22 cellular contexts compared by ENCODE assay signal in genomic region chr3:143637133-143637532, GRCh38.
"Had no signal": no experiment of that assay in that cellular context is flagged by ENCODE, and none has a peak within 500 bp of the region (broad histone marks: within the 10 kb centered on the region; RNA-seq: fewer than 3 reads in every experiment).

No MANE protein-coding gene starts in this region.

- DNase-seq: cortex of kidney; effector memory CD8-positive, alpha-beta T cell; hypothalamus; immature natural killer cell; left ventricle myocardium superior; lower lobe of right lung; natural killer cell; occipital lobe; ovary; posterior cingulate gyrus; psoas muscle; right cardiac atrium; stimulated activated CD4-positive, alpha-beta T cell treated with anti-CD3 and anti-CD28 coated beads, Interleukin-15, amount 100 ng/mL, for 24 hours; stimulated activated CD4-positive, alpha-beta T cell treated with anti-CD3 and anti-CD28 coated beads, Interleukin-2, amount 100 ng/mL, for 48 hours; stimulated activated naive B cell treated with anti-CD40 and anti-IgM and Interleukin-4, amounts not matched to agents 10 μg/mL and 1 μg/mL and 100 μg/mL, for 72 hours; upper lobe of left lung had no signal

- H3K27ac ChIP-seq: lower lobe of right lung, ovary, psoas muscle, skin epidermis, thoracic aorta, tibial nerve, upper lobe of left lung had no signal

- H3K36me3 ChIP-seq: lower lobe of right lung, ovary, thoracic aorta, tibial nerve, upper lobe of left lung had no signal

- FAIRE-seq: frontal cortex, keratinocyte, urothelium cell line had no signal

- H3K4me3 ChIP-seq: lower lobe of right lung, ovary, psoas muscle, skin epidermis, thoracic aorta, tibial nerve, upper lobe of left lung had no signal

- H3K27me3 ChIP-seq: ovary, tibial nerve, upper lobe of left lung had no signal

- H3K4me1 ChIP-seq: lower lobe of right lung, psoas muscle, tibial nerve, upper lobe of left lung had no signal

- H3K9me3 ChIP-seq: lower lobe of right lung, ovary had no signal
